9 cellular contexts compared by ENCODE assay signal in genomic region chr1:151693057-151693651, GRCh38. TPM values are rescaled to one million over a fixed set of nuclear protein-coding genes. Genes with fewer than 3 reads are reported as not detected.
DNase-seq lines count a peak whose midpoint lies in the region; ATAC-seq, FAIRE-seq and TF ChIP-seq lines count a peak whose summit lies in the region.
"Had no signal": no experiment of that assay in that cellular context is flagged by ENCODE, and none has a peak within 500 bp of the region (broad histone marks: within the 10 kb centered on the region; RNA-seq: fewer than 3 reads in every experiment).

No MANE protein-coding gene starts in this region.

- in situ Hi-C loops in GM12878 (cut with MboI), result no loop called here
- in situ Hi-C loops in HepG2 (cut with HindIII; ENCODE audit: extremely low pct_ligation_motif_present, low pct_unique_long_range_greater_than_20kb), result no loop called here

- POLR2A ChIA-PET in GM12878 (lab: Charles Lee), result no interaction called here
- POLR2A ChIA-PET in HepG2 (lab: Yijun Ruan, JAX), result no interaction called here

- TF ChIP-seq RAD21 in GM12878 (IDR thresholded peaks at IDR 0.05; ENCODE audit: insufficient read depth, low read depth, low read length) (peak; percentile 79), HepG2 (CRISPR knock-in tag; IDR thresholded peaks at IDR 0.05) (peak; percentile 69)

- peaks cover 0 to 9% of the 10 kb centered on the region in 2 donors for H3K36me3 Mint-ChIP-seq in activated naive CD4-positive, alpha-beta T cell treated with anti-CD3 and anti-CD28 coated beads, Interleukin-2, amount 50 U/mL, for 72 hours

- no peak overlapping the region for H3K27ac Mint-ChIP-seq in activated naive CD4-positive, alpha-beta T cell treated with anti-CD3 and anti-CD28 coated beads, Interleukin-2, amount 50 U/mL, for 72 hours
- H3K27ac Mint-ChIP-seq: activated B cell treated with CpG ODN at 0.5 μM for 24 hours had no signal

- intact Hi-C loops in GM12878 (cut with micrococcal nuclease; ENCODE audit: unreplicated experiment) (loop anchor here (2.0 to 5.0 kb wide), 2 partner anchors 42 to 144 kb away; partner anchors contain the start of gene C2CD4D), HepG2 (cut with micrococcal nuclease; ENCODE audit: unreplicated experiment) (loop anchor here (1.0 to 10.0 kb wide), 3 partner anchors 42 to 143 kb away; no protein-coding TSS in a partner anchor)

- ATAC-seq in GM12878 (no peak), HepG2 (peak; percentile 62), HG03342 (IDR thresholded peaks at IDR 0.05; ENCODE audit: unreplicated experiment) (no peak), HG02571 (IDR thresholded peaks at IDR 0.05; ENCODE audit: unreplicated experiment) (no peak)
- ATAC-seq in activated naive CD4-positive, alpha-beta T cell treated with anti-CD3 and anti-CD28 coated beads, Interleukin-2, amount 50 U/mL, for 72 hours, result no peak

- no peaks in the 10 kb centered on the region for H3K9me3 Mint-ChIP-seq in activated naive CD4-positive, alpha-beta T cell treated with anti-CD3 and anti-CD28 coated beads, Interleukin-2, amount 50 U/mL, for 72 hours
- H3K9me3 Mint-ChIP-seq: activated B cell treated with CpG ODN at 0.5 μM for 24 hours had no signal

- H3K9ac ChIP-seq in GM12878 (ENCODE audit: control insufficient read depth, insufficient read depth, low read length) (no peak overlapping the region), HepG2 (ENCODE audit: insufficient read depth, low read depth, low read length) (no peak overlapping the region)

- no peaks in the 10 kb centered on the region for H3K4me1 ChIP-seq in GM12878 (ENCODE audit: control insufficient read depth, insufficient read depth, low read length)
- H3K4me1 ChIP-seq in HepG2 (ENCODE audit: insufficient read depth, low read length), result no peaks in the 10 kb centered on the region

- TF ChIP-seq CTCF in GM12872 (IDR thresholded peaks at IDR 0.05; ENCODE audit: insufficient read depth, low read depth, low read length), result peak; percentile 64
- TF ChIP-seq CTCF in GM12878 (IDR thresholded peaks at IDR 0.05 in 2 of 3, conservative IDR thresholded peaks at IDR 0.05 in 1 of 3; ENCODE audit: control insufficient read depth in 2 of 3, extremely low read depth in 1 of 3, insufficient read depth in 1 of 3, low read depth in 3 of 3, low read length in 3 of 3), result peak; percentile 54 to 66 (median 61); a peak in 5 of 6 replicates
- TF ChIP-seq CTCF in HepG2 (CRISPR knock-in tag; IDR thresholded peaks at IDR 0.05), result peak; percentile 77

- H3K79me2 ChIP-seq in GM12878 (ENCODE audit: control insufficient read depth, insufficient read depth, low read length) (no peaks in the 10 kb centered on the region), HepG2 (ENCODE audit: insufficient read depth, low read length) (no peaks in the 10 kb centered on the region)

- no peaks in the 10 kb centered on the region for H3K27me3 ChIP-seq in GM12878 (replicated peaks in 1 of 2; ENCODE audit: control insufficient read depth in 2 of 2, insufficient read depth in 2 of 2, low read length in 1 of 2)
- no peaks in the 10 kb centered on the region for H3K27me3 ChIP-seq in HepG2 (ENCODE audit: control insufficient read depth in 1 of 2, insufficient read depth in 2 of 2, low read length in 2 of 2)

- CTCF ChIA-PET in GM12878 (lab: Yijun Ruan, JAX) (interaction anchor here (0.6 to 2.2 kb wide), 4 partner anchors 41 to 162 kb away, joined by 3 to 16 read pairs (median 4); no protein-coding TSS in a partner anchor), HepG2 (lab: Yijun Ruan, JAX; ENCODE audit: low intra/inter-chr PET ratio, low total read pairs) (interaction anchor here (1.3 to 2.3 kb wide), 3 partner anchors 42 to 143 kb away, joined by 5 to 16 read pairs (median 13); no protein-coding TSS in a partner anchor)

- TF ChIP-seq EP300 in GM12878 (IDR thresholded peaks at IDR 0.05; ENCODE audit: borderline replicate concordance in 1 of 2, control insufficient read depth in 1 of 2, low read depth in 2 of 2, low read length in 2 of 2) (no peak), HepG2 (IDR thresholded peaks at IDR 0.05; ENCODE audit: low read depth in 2 of 2, low read length in 2 of 2) (no peak), HepG2 (CRISPR knock-in tag; IDR thresholded peaks at IDR 0.05; ENCODE audit: borderline replicate concordance) (no peak)

- H3K36me3 ChIP-seq in GM12878 (ENCODE audit: control insufficient read depth in 2 of 2, insufficient read depth in 2 of 2, low read length in 1 of 2) (peaks cover 4 to 7% of the 10 kb centered on the region in 2 experiments; a peak in 3 of 4 replicates), HepG2 (replicated peaks in 1 of 2; ENCODE audit: control insufficient read depth in 1 of 2, insufficient read depth in 2 of 2, low read length in 2 of 2) (peaks cover 5 to 36% of the 10 kb centered on the region in 2 experiments)

- 68% methylated on average over 4 of the region's 4 CpGs for WGBS in GM12878 (ENCODE audit: insufficient coverage, insufficient replicate concordance, low lambda C conversion rate, missing lambda C conversion rate)
- WGBS in HepG2 (ENCODE audit: low lambda C conversion rate), result 85% methylated on average over 4 of the region's 4 CpGs

- no peaks in the 10 kb centered on the region for H3K9me3 ChIP-seq in GM12878 (replicated peaks; ENCODE audit: control insufficient read depth, insufficient read depth, low read length)
- H3K9me3 ChIP-seq in HepG2 (ENCODE audit: low read length), result no peaks in the 10 kb centered on the region

- H3K4me2 ChIP-seq in GM12878 (ENCODE audit: control insufficient read depth, insufficient read depth) (no peak overlapping the region), HepG2 (ENCODE audit: low read depth, low read length) (no peak overlapping the region)

- H3K4me3 ChIP-seq in GM12878, result no peak overlapping the region
- H3K4me3 ChIP-seq in HepG2 (replicated peaks in 1 of 3; ENCODE audit: insufficient read depth in 1 of 3, low read depth in 2 of 3, low read length in 3 of 3), result no peak overlapping the region

- H3K27ac ChIP-seq in GM12878 (ENCODE audit: control insufficient read depth, insufficient read depth) (no peak overlapping the region), HepG2 (ENCODE audit: extremely low read length, insufficient read depth, low read length) (no peak overlapping the region)

- FAIRE-seq in GM12878 (lab: Jason Lieb, UNC) (no peak), HepG2 (lab: Jason Lieb, UNC) (peak; percentile 51)

- SMC1A ChIA-PET in GM12878 (lab: Charles Lee; ENCODE audit: uncharacterized antibody, unreplicated experiment), result interaction anchor here (0.7 to 1.5 kb wide), 6 partner anchors 25 to 188 kb away, joined by 3 to 6 read pairs (median 3); no protein-coding TSS in a partner anchor

- no peaks in the 10 kb centered on the region for H4K20me1 ChIP-seq in GM12878 (ENCODE audit: control insufficient read depth, insufficient read depth)
- no peaks in the 10 kb centered on the region for H4K20me1 ChIP-seq in HepG2 (ENCODE audit: insufficient read depth, low read length)

- RAD21 ChIA-PET in GM12878 (lab: Charles Lee; ENCODE audit: unreplicated experiment), result interaction anchor here (1.0 to 1.8 kb wide), 4 partner anchors 28 to 143 kb away, joined by 4 to 5 read pairs (median 4); partner anchors contain the start of genes MRPL9 and RIIAD1

- H2AFZ ChIP-seq in GM12878 (ENCODE audit: control insufficient read depth, low read depth, low read length), result no peak overlapping the region
- no peak overlapping the region for H2AFZ ChIP-seq in HepG2 (ENCODE audit: low read length)

- BruUV-seq in GM12878 (replicated peaks; lab: Mats Ljungman, UMichigan), result no TSS peak
- BruUV-seq in HepG2 (replicated peaks; lab: Mats Ljungman, UMichigan), result no TSS peak

- DNase-seq in NCI-H187 treated with DMSO at 0.1 percent for 48 hours (lab: John Stamatoyannopoulos, UW) (peak; percentile 55), GM12878 (ENCODE audit: low read depth, low spot score) (no peak), HepG2 (ENCODE audit: low spot score) (peak; percentile 36), NCI-H774 (lab: John Stamatoyannopoulos, UW) (no peak)
- DNase-seq in activated naive CD4-positive, alpha-beta T cell treated with anti-CD3 and anti-CD28 coated beads, Interleukin-2, amount 50 U/mL, for 72 hours (ENCODE audit: low spot score in 2 of 2), result no peak
- DNase-seq: activated B cell treated with CpG ODN at 0.5 μM for 24 hours had no signal

- TF ChIP-seq POLR2A in GM12878 (IDR thresholded peaks at IDR 0.05; ENCODE audit: low read depth, low read length) (no peak), HepG2 (IDR thresholded peaks at IDR 0.05; ENCODE audit: insufficient read depth in 1 of 2, low read depth in 2 of 2, low read length in 2 of 2) (no peak)

RNA-seq across cellular contexts. Expression of gene CELF3, which starts 23.4 kb away (rescaled TPM):
- not detected in 2 replicates for total RNA-seq in GM12878 (2013; cell fraction: nucleolus; rRNA removed)
- total RNA-seq in GM12878 (2014; rRNA removed) (not detected in 2 replicates), GM12878 (2014; rRNA removed; fragmentation: Illumina TruSeq; extraction: Trizol) (not detected in 2 replicates), GM12878 (2021) (not detected in 2 replicates), HepG2 (2016; rRNA removed; fragmentation: Illumina TruSeq; extraction: Trizol) (not detected in 2 replicates)
- polyA plus RNA-seq in GM12878 (2011; ENCODE audit: low read depth), result not detected
- polyA plus RNA-seq in GM12878 (2011; rRNA removed) (not detected in 2 replicates), GM12878 (2014; fragmentation: Illumina TruSeq; extraction: Trizol) (not detected in 2 replicates), GM12878 (2014; fragmentation: Nextera tagmentation; extraction: Ambion mirVana) (not detected), GM12878 (2014; rRNA removed) (not detected in 2 replicates), GM12878 (2016; fragmentation: Nextera tagmentation; extraction: Ambion mirVana) (under 1 TPM in 1 of 2 experiments, not detected in 1; 0.09 TPM), HepG2 (2011; rRNA removed) (not detected in 2 replicates)
- not detected in 2 replicates for polyA plus RNA-seq in GM12878 (2011; cell fraction: cytosol; rRNA removed)
- not detected in 2 replicates for polyA plus RNA-seq in GM12878 (2011; cell fraction: nucleus; rRNA removed)
- not detected in 2 replicates for polyA plus RNA-seq in GM12878 (2012)
- not detected in 2 replicates for polyA minus RNA-seq in GM12878 (2011; rRNA and poly(A)+ RNA removed)
- not detected in 2 replicates for polyA minus RNA-seq in GM12878 (2011; cell fraction: cytosol; rRNA and poly(A)+ RNA removed)
- not detected in 2 replicates for polyA minus RNA-seq in GM12878 (2011; cell fraction: nucleus; rRNA and poly(A)+ RNA removed)
- not detected in 2 replicates for total RNA-seq in HepG2 (2016; cell fraction: cytosol; rRNA removed; fragmentation: Illumina TruSeq; extraction: Trizol; ENCODE audit: low read depth)
- total RNA-seq in HepG2 (2016; cell fraction: insoluble cytoplasmic fraction; rRNA removed; fragmentation: Illumina TruSeq; extraction: Trizol), result not detected in 2 replicates
- total RNA-seq in HepG2 (2016; cell fraction: membrane; rRNA removed; fragmentation: Illumina TruSeq; extraction: Trizol), result 0.10 TPM in 1 of 2 replicates, not detected in the other
- not detected in 2 replicates for total RNA-seq in HepG2 (2016; cell fraction: nucleus; rRNA removed; fragmentation: Illumina TruSeq; extraction: Trizol)
- 0.03 TPM in 1 of 2 replicates, not detected in the other for polyA plus RNA-seq in HepG2 (2011; cell fraction: cytosol; rRNA removed)
- 0.05 and 0.09 TPM in 2 replicates for polyA plus RNA-seq in HepG2 (2011; cell fraction: nucleus; rRNA removed)
- polyA plus RNA-seq in HepG2 (2012), result 0.11 TPM in 1 of 2 replicates, not detected in the other
- not detected in 2 replicates for polyA plus RNA-seq in HepG2 (2016; cell fraction: cytosol; fragmentation: Illumina TruSeq; extraction: Trizol; ENCODE audit: low read depth)
- 0.25 TPM in 1 of 2 replicates, not detected in the other for polyA plus RNA-seq in HepG2 (2016; cell fraction: insoluble cytoplasmic fraction; fragmentation: Illumina TruSeq; extraction: Trizol; ENCODE audit: low read depth)
- polyA plus RNA-seq in HepG2 (2016; cell fraction: membrane; fragmentation: Illumina TruSeq; extraction: Trizol; ENCODE audit: low read depth), result not detected in 2 replicates
- polyA plus RNA-seq in HepG2 (2016; cell fraction: nucleus; fragmentation: Illumina TruSeq; extraction: Trizol; ENCODE audit: insufficient read depth, low read depth), result not detected in 2 replicates
- not detected in 2 replicates for polyA minus RNA-seq in HepG2 (2011; rRNA and poly(A)+ RNA removed; ENCODE audit: low replicate concordance)
- polyA minus RNA-seq in HepG2 (2011; cell fraction: cytosol; rRNA and poly(A)+ RNA removed), result not detected in 2 replicates
- polyA minus RNA-seq in HepG2 (2011; cell fraction: nucleus; rRNA and poly(A)+ RNA removed), result not detected in 2 replicates
- not detected for total RNA-seq in activated naive CD4-positive, alpha-beta T cell treated with anti-CD3 and anti-CD28 coated beads, Interleukin-2, amount 50 U/mL, for 72 hours
- total RNA-seq: activated B cell treated with CpG ODN at 0.5 μM for 24 hours had no signal

RNA-seq across cellular contexts. Expression of gene RIIAD1, which starts 28.2 kb away (rescaled TPM):
- total RNA-seq in GM12878 (2013; cell fraction: nucleolus; rRNA removed), result 0.21 TPM in 1 of 2 replicates, not detected in the other
- total RNA-seq in GM12878 (2014; rRNA removed) (not detected in 2 replicates), GM12878 (2014; rRNA removed; fragmentation: Illumina TruSeq; extraction: Trizol) (not detected in 2 replicates), GM12878 (2021) (not detected in 2 replicates), HepG2 (2016; rRNA removed; fragmentation: Illumina TruSeq; extraction: Trizol) (not detected in 2 replicates)
- polyA plus RNA-seq in GM12878 (2011; ENCODE audit: low read depth), result not detected
- polyA plus RNA-seq in GM12878 (2011; rRNA removed) (not detected in 2 replicates), GM12878 (2014; fragmentation: Illumina TruSeq; extraction: Trizol) (not detected in 2 replicates), GM12878 (2014; fragmentation: Nextera tagmentation; extraction: Ambion mirVana) (not detected), GM12878 (2014; rRNA removed) (not detected in 2 replicates), GM12878 (2016; fragmentation: Nextera tagmentation; extraction: Ambion mirVana) (not detected), HepG2 (2011; rRNA removed) (not detected in 2 replicates)
- not detected in 2 replicates for polyA plus RNA-seq in GM12878 (2011; cell fraction: cytosol; rRNA removed)
- polyA plus RNA-seq in GM12878 (2011; cell fraction: nucleus; rRNA removed), result not detected in 2 replicates
- not detected in 2 replicates for polyA plus RNA-seq in GM12878 (2012)
- 0.10 TPM in 1 of 2 replicates, not detected in the other for polyA minus RNA-seq in GM12878 (2011; rRNA and poly(A)+ RNA removed)
- not detected in 2 replicates for polyA minus RNA-seq in GM12878 (2011; cell fraction: cytosol; rRNA and poly(A)+ RNA removed)
- polyA minus RNA-seq in GM12878 (2011; cell fraction: nucleus; rRNA and poly(A)+ RNA removed), result not detected in 2 replicates
- not detected in 2 replicates for total RNA-seq in HepG2 (2016; cell fraction: cytosol; rRNA removed; fragmentation: Illumina TruSeq; extraction: Trizol; ENCODE audit: low read depth)
- not detected in 2 replicates for total RNA-seq in HepG2 (2016; cell fraction: insoluble cytoplasmic fraction; rRNA removed; fragmentation: Illumina TruSeq; extraction: Trizol)
- not detected in 2 replicates for total RNA-seq in HepG2 (2016; cell fraction: membrane; rRNA removed; fragmentation: Illumina TruSeq; extraction: Trizol)
- total RNA-seq in HepG2 (2016; cell fraction: nucleus; rRNA removed; fragmentation: Illumina TruSeq; extraction: Trizol), result not detected in 2 replicates
- polyA plus RNA-seq in HepG2 (2011; cell fraction: cytosol; rRNA removed), result not detected in 2 replicates
- polyA plus RNA-seq in HepG2 (2011; cell fraction: nucleus; rRNA removed), result not detected in 2 replicates
- polyA plus RNA-seq in HepG2 (2012), result not detected in 2 replicates
- polyA plus RNA-seq in HepG2 (2016; cell fraction: cytosol; fragmentation: Illumina TruSeq; extraction: Trizol; ENCODE audit: low read depth), result not detected in 2 replicates
- polyA plus RNA-seq in HepG2 (2016; cell fraction: insoluble cytoplasmic fraction; fragmentation: Illumina TruSeq; extraction: Trizol; ENCODE audit: low read depth), result not detected in 2 replicates
- not detected in 2 replicates for polyA plus RNA-seq in HepG2 (2016; cell fraction: membrane; fragmentation: Illumina TruSeq; extraction: Trizol; ENCODE audit: low read depth)
- not detected in 2 replicates for polyA plus RNA-seq in HepG2 (2016; cell fraction: nucleus; fragmentation: Illumina TruSeq; extraction: Trizol; ENCODE audit: insufficient read depth, low read depth)
- polyA minus RNA-seq in HepG2 (2011; rRNA and poly(A)+ RNA removed; ENCODE audit: low replicate concordance), result not detected in 2 replicates
- not detected in 2 replicates for polyA minus RNA-seq in HepG2 (2011; cell fraction: cytosol; rRNA and poly(A)+ RNA removed)
- not detected in 2 replicates for polyA minus RNA-seq in HepG2 (2011; cell fraction: nucleus; rRNA and poly(A)+ RNA removed)
- total RNA-seq in activated naive CD4-positive, alpha-beta T cell treated with anti-CD3 and anti-CD28 coated beads, Interleukin-2, amount 50 U/mL, for 72 hours, result not detected
- total RNA-seq: activated B cell treated with CpG ODN at 0.5 μM for 24 hours had no signal

Comparison
In these comparisons a context has a peak if more than half of its experiments do, and no peak if none do; other contexts are left out.
1. DNase-seq: peak in NCI-H187 treated with DMSO at 0.1 percent for 48 hours (single experiment) and HepG2 (single experiment); none in GM12878 (single experiment), activated naive CD4-positive, alpha-beta T cell treated with anti-CD3 and anti-CD28 coated beads, Interleukin-2, amount 50 U/mL, for 72 hours (0 of 2) and NCI-H774 (single experiment).
2. Peak in every context shown above with its lines, with median percentiles within 50 percentile points of each other: CTCF ChIP-seq.